ENCODE assay signal across 8 cellular contexts in genomic region chrX:129654652-129655546, GRCh38. TPM values are rescaled to one million over a fixed set of nuclear protein-coding genes. Genes with fewer than 3 reads are reported as not detected.
DNase-seq lines count a peak whose midpoint lies in the region; ATAC-seq and TF ChIP-seq lines count a peak whose summit lies in the region.

Gene APLN, minus strand, starts transcription at chrX:129654956. Its CDS starts 326 bp downstream, at chrX:129654630.

- H3K4me3 ChIP-seq in Peyer's patch = peak within 1 kb of the TSS; percentile 18 to 56 (median 50)
- H3K4me3 ChIP-seq in choroid plexus epithelial cell (ENCODE audit: low read depth, low read length) = peak within 1 kb of the TSS; percentile 44
- peak within 1 kb of the TSS; percentile 25 to 35 for H3K4me3 ChIP-seq in left lung

- peak within 1 kb of the TSS; percentile 76 to 83 for H3K4me3 Mint-ChIP-seq in stimulated activated naive CD8-positive, alpha-beta T cell treated with anti-CD3 and anti-CD28 coated beads, Interleukin-15, amount 100 ng/mL, for 72 hours

- H3K9me3 Mint-ChIP-seq in stimulated activated naive CD8-positive, alpha-beta T cell treated with anti-CD3 and anti-CD28 coated beads, Interleukin-15, amount 100 ng/mL, for 72 hours = no peaks in the 10 kb centered on the region

- TF ChIP-seq POLR2A in Peyer's patch (IDR thresholded peaks at IDR 0.05) = no peak

- ATAC-seq in HG02763 (IDR thresholded peaks at IDR 0.05; ENCODE audit: unreplicated experiment) (peak; percentile 14), left lung (peak; percentile 67), GM21529 (IDR thresholded peaks at IDR 0.05; ENCODE audit: unreplicated experiment) (no peak)
- ATAC-seq in stimulated activated naive CD8-positive, alpha-beta T cell treated with anti-CD3 and anti-CD28 coated beads, Interleukin-15, amount 100 ng/mL, for 72 hours = peak; percentile 64

- H3K9me3 ChIP-seq in Peyer's patch (no peaks in the 10 kb centered on the region), left lung (no peaks in the 10 kb centered on the region)

- intact Hi-C loops in left lung (cut with DNase I) = no loop called here

- H3K27ac Mint-ChIP-seq in stimulated activated naive CD8-positive, alpha-beta T cell treated with anti-CD3 and anti-CD28 coated beads, Interleukin-15, amount 100 ng/mL, for 72 hours = peak within 1 kb of the TSS in 1 of 2 donors; percentile 27

- peak; percentile 16 to 52 for DNase-seq in NCI-H524 (lab: John Stamatoyannopoulos, UW)
- DNase-seq in NCI-H524 treated with DMSO at 0.1 percent for 48 hours (lab: John Stamatoyannopoulos, UW) = no peak
- peak in 1 of 3 donors; percentile 46 for DNase-seq in Peyer's patch
- DNase-seq in choroid plexus epithelial cell (ENCODE audit: low read depth) = peak; percentile 70
- peak in 1 of 2 donors; percentile 77 for DNase-seq in left lung
- peak in 1 of 2 donors; percentile 15 for DNase-seq in stimulated activated naive CD8-positive, alpha-beta T cell treated with anti-CD3 and anti-CD28 coated beads, Interleukin-15, amount 100 ng/mL, for 72 hours

- H3K27me3 Mint-ChIP-seq in stimulated activated naive CD8-positive, alpha-beta T cell treated with anti-CD3 and anti-CD28 coated beads, Interleukin-15, amount 100 ng/mL, for 72 hours = peaks cover 28% of the 10 kb centered on the region

- peaks cover 29% of the 10 kb centered on the region for H3K4me1 Mint-ChIP-seq in stimulated activated naive CD8-positive, alpha-beta T cell treated with anti-CD3 and anti-CD28 coated beads, Interleukin-15, amount 100 ng/mL, for 72 hours

- H3K27ac ChIP-seq in Peyer's patch (peak within 1 kb of the TSS in 1 of 4 donors; percentile 17), left lung (no peak within 1 kb of the TSS)

- H3K27me3 ChIP-seq in Peyer's patch = no peaks in the 10 kb centered on the region
- H3K27me3 ChIP-seq in left lung = peaks cover 0 to 29% of the 10 kb centered on the region in 2 donors

- peaks cover 0 to 8% (median 0%) of the 10 kb centered on the region in 4 donors for H3K4me1 ChIP-seq in Peyer's patch
- peaks cover 5 to 7% of the 10 kb centered on the region in 2 donors for H3K4me1 ChIP-seq in left lung

- no peak for TF ChIP-seq CTCF in Peyer's patch (IDR thresholded peaks at IDR 0.05)
- TF ChIP-seq CTCF in choroid plexus epithelial cell (conservative IDR thresholded peaks at IDR 0.05; ENCODE audit: low read depth, low read length) = no peak
- TF ChIP-seq CTCF in left lung (IDR thresholded peaks at IDR 0.05) = no peak

- H3K36me3 ChIP-seq in Peyer's patch (no peaks in the 10 kb centered on the region), left lung (no peaks in the 10 kb centered on the region)

RNA-seq across cellular contexts. Expression of gene APLN, which starts in this region (rescaled TPM):
- total RNA-seq in Peyer's patch (under 1 TPM in 2 of 4 donors, not detected in 2; 0.27 to 0.35 TPM), left lung (1 to 10 TPM; 1.0 to 6.9 TPM)
